ENCODE assay signal across 10 cellular contexts in the genomic region with DNA sequence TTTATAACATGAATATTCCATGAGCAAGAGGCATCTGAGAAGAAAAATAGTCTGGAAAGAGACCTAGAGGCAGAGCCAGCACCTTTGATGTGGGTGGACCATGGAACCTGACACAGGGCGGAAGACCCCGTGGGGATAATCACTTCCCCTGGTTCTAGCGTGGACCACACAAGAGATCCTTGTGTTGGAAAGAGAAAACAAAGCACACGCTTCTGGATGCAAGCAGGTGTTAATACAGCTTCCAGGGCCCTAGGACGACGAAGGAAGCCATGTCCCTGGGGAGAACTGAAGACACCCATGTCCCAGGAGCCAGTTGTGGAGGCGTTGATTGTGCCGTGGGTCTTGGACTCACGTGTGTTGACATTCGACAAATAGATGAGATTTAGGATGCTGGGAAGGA.
"Had no signal": no experiment of that assay in that cellular context is flagged by ENCODE, and none has a peak within 500 bp of the region (broad histone marks: within the 10 kb centered on the region; RNA-seq: fewer than 3 reads in every experiment).

No MANE protein-coding gene starts in this region.

- ATAC-seq: heart left ventricle; left lung; natural killer cell; pancreas; right cardiac atrium; stimulated activated effector memory CD8-positive, alpha-beta T cell treated with anti-CD3 and anti-CD28 coated beads, Interleukin-12 subunit alpha, Interleukin-12 subunit beta, amount 100 ng/mL, for 72 hours had no signal

- DNase-seq: natural killer cell; occipital lobe; stimulated activated CD4-positive, alpha-beta T cell treated with anti-CD3 and anti-CD28 coated beads, Interleukin-4, amount 100 ng/mL, for 1 hour; stimulated activated CD8-positive, alpha-beta memory T cell treated with anti-CD3 and anti-CD28 coated beads, Interleukin-4, amount 100 ng/mL, for 48 hours; upper lobe of right lung had no signal
